Comparison of ENCODE assay signal across 9 cellular contexts in the genomic region with DNA sequence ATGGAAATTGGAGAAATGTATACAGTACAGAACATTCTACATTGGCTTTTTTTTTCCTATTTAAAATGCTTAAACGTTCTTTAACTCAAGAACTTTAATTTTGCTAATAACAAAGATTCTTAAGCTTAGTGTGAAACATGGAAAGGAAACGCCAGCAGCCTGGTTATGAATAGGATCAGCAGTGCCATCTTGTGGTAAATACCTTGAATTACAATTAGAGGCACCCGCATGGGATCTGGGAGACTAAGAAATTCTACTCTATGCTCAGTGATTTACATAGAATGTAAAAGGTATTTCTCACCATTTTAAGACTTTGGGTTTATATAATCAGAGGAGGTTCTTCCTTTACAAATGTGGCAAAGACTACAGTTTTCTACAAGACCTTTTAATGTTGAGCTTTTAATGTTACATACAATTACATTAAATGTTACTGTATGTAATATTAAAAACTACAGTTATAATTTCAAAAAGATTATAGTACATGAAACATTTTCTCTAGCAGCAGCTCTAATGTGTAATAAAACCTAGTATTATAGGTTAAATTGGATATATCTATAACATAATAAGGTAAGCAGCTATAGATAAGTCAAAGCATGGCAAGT. TPM values are rescaled to one million over a fixed set of nuclear protein-coding genes. Genes with fewer than 3 reads are reported as not detected.
A peak's percentile ranks its signal among the peaks of the same experiment; 100 is the strongest.
DNase-seq lines count a peak whose midpoint lies in the region; ATAC-seq lines count a peak whose summit lies in the region.
"Had no signal": no experiment of that assay in that cellular context is flagged by ENCODE, and none has a peak within 500 bp of the region (broad histone marks: within the 10 kb centered on the region; RNA-seq: fewer than 3 reads in every experiment).

No MANE protein-coding gene starts in this region.

- in situ Hi-C loops in Caki2 (cut with HindIII; ENCODE audit: low pct_unique_long_range_greater_than_20kb, low sequenced_read_pairs), result no loop called here

- H3K36me3 Mint-ChIP-seq in activated CD4-positive, alpha-beta T cell treated with anti-CD3 and anti-CD28 coated beads, Interleukin-2, amount 10 ng/mL, durations not matched to agents 24 days and 14 days (ENCODE audit: low read depth), result no peaks in the 10 kb centered on the region

- ATAC-seq in HG03139 (IDR thresholded peaks at IDR 0.05; ENCODE audit: unreplicated experiment), result no peak

- H3K4me1 Mint-ChIP-seq in activated CD4-positive, alpha-beta T cell treated with anti-CD3 and anti-CD28 coated beads, Interleukin-2, amount 10 ng/mL, durations not matched to agents 24 days and 14 days, result peaks cover 11% of the 10 kb centered on the region

- H3K4me3 Mint-ChIP-seq in activated CD4-positive, alpha-beta T cell treated with anti-CD3 and anti-CD28 coated beads, Interleukin-2, amount 10 ng/mL, durations not matched to agents 24 days and 14 days, result no peak overlapping the region

- no peak overlapping the region for H3K27ac Mint-ChIP-seq in activated CD4-positive, alpha-beta T cell treated with anti-CD3 and anti-CD28 coated beads, Interleukin-2, amount 10 ng/mL, durations not matched to agents 24 days and 14 days

- intact Hi-C loops in activated CD4-positive, alpha-beta T cell treated with anti-CD3 and anti-CD28 coated beads, Interleukin-2, amount 10 ng/mL, durations not matched to agents 24 days and 14 days (cut with micrococcal nuclease), result loop anchor here (1.0 to 10.0 kb wide), 5 partner anchors 30 to 400 kb away; no protein-coding TSS in a partner anchor

- H3K9me3 Mint-ChIP-seq in activated CD4-positive, alpha-beta T cell treated with anti-CD3 and anti-CD28 coated beads, Interleukin-2, amount 10 ng/mL, durations not matched to agents 24 days and 14 days, result no peaks in the 10 kb centered on the region

- DNase-seq in Caki2 (ENCODE audit: low read depth) (peak; percentile 21), GM19240 (ENCODE audit: insufficient read length, low spot score) (peak; percentile 13), NCI-H2081 (lab: John Stamatoyannopoulos, UW) (peak; percentile 36 to 55), germinal center (ENCODE audit: low spot score) (peak; percentile 69), pulmonary artery endothelial cell (ENCODE audit: low read depth, low spot score) (peak; percentile 20), NCI-H2107 (lab: John Stamatoyannopoulos, UW) (no peak)
- DNase-seq in activated CD4-positive, alpha-beta T cell treated with anti-CD3 and anti-CD28 coated beads, Interleukin-2, amount 10 ng/mL, durations not matched to agents 24 days and 14 days, result peak; percentile 78

- H3K27me3 Mint-ChIP-seq in activated CD4-positive, alpha-beta T cell treated with anti-CD3 and anti-CD28 coated beads, Interleukin-2, amount 10 ng/mL, durations not matched to agents 24 days and 14 days, result peaks cover 30% of the 10 kb centered on the region

RNA-seq across cellular contexts. Expression of gene APOBEC4, which starts 32.1 kb away (rescaled TPM):
- not detected in 2 replicates for total RNA-seq in Caki2 (2014; rRNA removed; shearing (Covaris generic); ENCODE audit: low replicate concordance)
- total RNA-seq in activated CD4-positive, alpha-beta T cell treated with anti-CD3 and anti-CD28 coated beads, Interleukin-2, amount 10 ng/mL, durations not matched to agents 24 days and 14 days, result not detected in 2 replicates
- not detected in 2 replicates for total RNA-seq in pulmonary artery endothelial cell
- total RNA-seq: activated CD8-positive, alpha-beta memory T cell treated with anti-CD3 and anti-CD28 coated beads for 36 hours had no signal

RNA-seq across cellular contexts. Expression of gene ARPC5, which starts 49.6 kb away (rescaled TPM):
- 86.9 and 128 TPM in 2 replicates for total RNA-seq in Caki2 (2014; rRNA removed; shearing (Covaris generic); ENCODE audit: low replicate concordance)
- total RNA-seq in activated CD4-positive, alpha-beta T cell treated with anti-CD3 and anti-CD28 coated beads, Interleukin-2, amount 10 ng/mL, durations not matched to agents 24 days and 14 days, result 144 and 149 TPM in 2 replicates
- 312 and 356 TPM in 2 replicates for total RNA-seq in pulmonary artery endothelial cell
